ENCODE assay signal across 14 cellular contexts in genomic region chr2:75476778-75477177, GRCh38.
DNase-seq lines count a peak whose midpoint lies in the region; ATAC-seq and TF ChIP-seq lines count a peak whose summit lies in the region.
"Had no signal": no experiment of that assay in that cellular context is flagged by ENCODE, and none has a peak within 500 bp of the region (broad histone marks: within the 10 kb centered on the region; RNA-seq: fewer than 3 reads in every experiment).

No MANE protein-coding gene starts in this region.

- H3K4me3 ChIP-seq in BLaER1 (0 out of 2 replicates have a peak overlapping the region, but pooled peaks have one; percentile 2), HEK293 (ENCODE audit: low read depth, low read length) (no peak overlapping the region), mesodermal cell (ENCODE audit: extremely low read depth, insufficient read depth, low read length, poor library complexity, severe bottlenecking) (no peak overlapping the region)

- H3K9me3 Mint-ChIP-seq in activated T-helper 17 cell treated with anti-CD3 and anti-CD28 coated beads, Interleukin-2, amount 50 U/mL, for 72 hours, result no peaks in the 10 kb centered on the region
- H3K9me3 Mint-ChIP-seq: activated naive CD4-positive, alpha-beta T cell treated with anti-CD3 and anti-CD28 coated beads, Interleukin-2, amount 50 U/mL, for 24 hours; naive thymus-derived CD4-positive, alpha-beta T cell had no signal

- peak overlapping the region; percentile 78 for H3K27ac ChIP-seq in BLaER1
- H3K27ac ChIP-seq in HEK293 (ENCODE audit: extremely low read depth, low read depth, low read length), result no peak overlapping the region
- H3K27ac ChIP-seq in mesodermal cell (ENCODE audit: low read depth, low read length, severe bottlenecking), result peak overlapping the region; percentile 26
- H3K27ac ChIP-seq: KMS-11 had no signal

- peak; percentile 46 for ATAC-seq in activated T-helper 17 cell treated with anti-CD3 and anti-CD28 coated beads, Interleukin-2, amount 50 U/mL, for 72 hours (replicated peaks)
- ATAC-seq in GM18907 (IDR thresholded peaks at IDR 0.05; ENCODE audit: unreplicated experiment) (no peak), GM18861 (IDR thresholded peaks at IDR 0.05; ENCODE audit: unreplicated experiment) (no peak)
- ATAC-seq: naive thymus-derived CD4-positive, alpha-beta T cell had no signal

- no peaks in the 10 kb centered on the region for H3K4me1 Mint-ChIP-seq in activated T-helper 17 cell treated with anti-CD3 and anti-CD28 coated beads, Interleukin-2, amount 50 U/mL, for 72 hours
- H3K4me1 Mint-ChIP-seq: activated naive CD4-positive, alpha-beta T cell treated with anti-CD3 and anti-CD28 coated beads, Interleukin-2, amount 50 U/mL, for 24 hours; naive thymus-derived CD4-positive, alpha-beta T cell had no signal

- H3K4me1 ChIP-seq in BLaER1 (peaks cover 67% of the 10 kb centered on the region), HEK293 (ENCODE audit: control insufficient read depth, insufficient read depth, low read length) (0 out of 2 replicates have a peak, but pooled peaks cover 2% of the 10 kb centered on the region), mesodermal cell (ENCODE audit: control insufficient read depth, insufficient read depth, low read length, poor library complexity, severe bottlenecking) (peaks cover 14% of the 10 kb centered on the region)

- no peaks in the 10 kb centered on the region for H3K27me3 ChIP-seq in BLaER1

- POLR2A ChIA-PET in HEK293 (lab: Yijun Ruan, JAX), result no interaction called here

- CTCF ChIA-PET in HEK293 (lab: Yijun Ruan, JAX), result interaction anchor here (0.5 to 2.4 kb wide), 3 partner anchors 10 to 126 kb away, joined by 3 to 21 read pairs (median 5); no protein-coding TSS in a partner anchor

- H3K9ac ChIP-seq in BLaER1, result peak overlapping the region; percentile 39
- H3K9ac ChIP-seq: KMS-11 had no signal

- peak overlapping the region; percentile 67 for H3K4me2 ChIP-seq in BLaER1
- H3K4me2 ChIP-seq: KMS-11 had no signal

- DNase-seq in amniotic stem cell (lab: John Stamatoyannopoulos, UW), result no peak
- DNase-seq in SIG-M5 (lab: John Stamatoyannopoulos, UW), result no peak
- DNase-seq: activated CD4-positive, alpha-beta T cell treated with anti-CD3 and anti-CD28 coated beads for 48 hours; effector memory CD4-positive, alpha-beta T cell; naive thymus-derived CD4-positive, alpha-beta T cell; stimulated activated naive CD4-positive, alpha-beta T cell treated with Interleukin-2 at 50 U/mL for 16 hours had no signal

- H3K4me3 Mint-ChIP-seq in activated T-helper 17 cell treated with anti-CD3 and anti-CD28 coated beads, Interleukin-2, amount 50 U/mL, for 72 hours, result no peak overlapping the region
- H3K4me3 Mint-ChIP-seq: activated naive CD4-positive, alpha-beta T cell treated with anti-CD3 and anti-CD28 coated beads, Interleukin-2, amount 50 U/mL, for 24 hours; naive thymus-derived CD4-positive, alpha-beta T cell had no signal

- H4K20me1 ChIP-seq in BLaER1, result no peaks in the 10 kb centered on the region

- H3K36me3 Mint-ChIP-seq in activated T-helper 17 cell treated with anti-CD3 and anti-CD28 coated beads, Interleukin-2, amount 50 U/mL, for 72 hours (ENCODE audit: low read depth), result no peaks in the 10 kb centered on the region
- H3K36me3 Mint-ChIP-seq: activated naive CD4-positive, alpha-beta T cell treated with anti-CD3 and anti-CD28 coated beads, Interleukin-2, amount 50 U/mL, for 24 hours; naive thymus-derived CD4-positive, alpha-beta T cell had no signal

- 66 to 75% methylated on average over 2 of the region's 2 CpGs for WGBS in mesodermal cell (ENCODE audit: insufficient coverage in 2 of 2), 2 experiments

- H3K27me3 Mint-ChIP-seq in activated T-helper 17 cell treated with anti-CD3 and anti-CD28 coated beads, Interleukin-2, amount 50 U/mL, for 72 hours, result peaks cover 23% of the 10 kb centered on the region

- peaks cover 16% of the 10 kb centered on the region for H3K9me3 ChIP-seq in BLaER1
- no peaks in the 10 kb centered on the region for H3K9me3 ChIP-seq in HEK293 (ENCODE audit: control insufficient read depth, insufficient read depth, low read depth, low read length)
- H3K9me3 ChIP-seq in mesodermal cell (ENCODE audit: control insufficient read depth, low read length), result peaks cover 11% of the 10 kb centered on the region

- H3K27ac Mint-ChIP-seq in activated T-helper 17 cell treated with anti-CD3 and anti-CD28 coated beads, Interleukin-2, amount 50 U/mL, for 72 hours, result no peak overlapping the region
- H3K27ac Mint-ChIP-seq: activated naive CD4-positive, alpha-beta T cell treated with anti-CD3 and anti-CD28 coated beads, Interleukin-2, amount 50 U/mL, for 24 hours; naive thymus-derived CD4-positive, alpha-beta T cell had no signal

- H3K36me3 ChIP-seq in BLaER1, result no peaks in the 10 kb centered on the region
- no peaks in the 10 kb centered on the region for H3K36me3 ChIP-seq in HEK293 (ENCODE audit: control insufficient read depth in 2 of 2, insufficient read depth in 1 of 2, low read length in 2 of 2)
- no peaks in the 10 kb centered on the region for H3K36me3 ChIP-seq in mesodermal cell (ENCODE audit: control insufficient read depth, insufficient read depth, low read length)

- no peak for TF ChIP-seq CTCF in HEK293 (tag by site-specific recombination; IDR thresholded peaks at IDR 0.05)

TF ChIP-seq in HEK293, 187 proteins besides CTCF, POLR2A, EP300 and RAD21:
- TF ChIP-seq ZNF544 (tag by site-specific recombination; IDR thresholded peaks at IDR 0.05) (no peak), FEZF1 (tag by site-specific recombination; IDR thresholded peaks at IDR 0.05) (peak; percentile 62)
